1 cellular context compared by ENCODE assay signal in the genomic region with DNA sequence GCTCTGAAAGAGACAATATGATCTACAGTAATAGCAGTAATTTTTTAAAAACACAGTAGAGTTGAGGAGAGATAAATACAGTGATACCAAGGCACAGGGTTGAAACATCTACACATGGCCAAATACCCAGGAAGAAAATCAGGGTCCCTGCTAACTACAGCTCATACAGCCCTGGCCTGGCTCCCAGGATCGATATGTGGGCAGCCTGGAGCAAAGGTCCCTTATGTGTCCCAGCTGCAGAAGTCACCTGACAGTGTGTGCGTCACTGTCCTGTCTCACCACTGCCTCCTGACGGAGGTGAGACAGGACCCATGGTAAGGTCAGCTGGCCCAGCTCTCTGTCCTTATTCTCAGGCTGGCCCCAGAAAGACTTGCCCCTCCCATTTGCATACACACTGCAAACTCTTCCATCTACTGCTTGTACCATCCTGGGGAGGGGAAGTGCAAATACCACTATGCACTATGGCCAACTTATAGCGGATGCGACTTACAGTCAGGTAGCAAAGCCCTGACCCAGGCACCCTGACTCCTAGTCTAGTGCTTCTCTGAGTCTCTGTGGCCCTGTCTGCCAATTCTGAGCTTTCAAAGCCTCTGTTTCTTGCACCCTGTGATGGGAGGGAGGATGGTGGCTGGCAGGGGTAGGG.
TF ChIP-seq lines count a peak whose summit lies in the region.

No MANE protein-coding gene starts in this region.

TF ChIP-seq in HepG2, 621 proteins besides CTCF, POLR2A, EP300 and RAD21 (continued from another document and continues in another):
- TF ChIP-seq ZBTB4 (CRISPR knock-in tag; IDR thresholded peaks at IDR 0.05; ENCODE audit: borderline replicate concordance) (peak; percentile 85; the same call in 1 of the 2 replicates), ZBTB8A (CRISPR knock-in tag; IDR thresholded peaks at IDR 0.05; ENCODE audit: borderline replicate concordance, low read depth) (no peak), SMAD9 (CRISPR knock-in tag; IDR thresholded peaks at IDR 0.05) (no peak), ZNF605 (CRISPR knock-in tag; IDR thresholded peaks at IDR 0.05) (peak; percentile 90), SPEN (CRISPR knock-in tag; IDR thresholded peaks at IDR 0.05; ENCODE audit: low read depth) (peak; percentile 88; the same call in 1 of the 2 replicates), AGO2 (optimal IDR thresholded peaks at IDR 0.05; ENCODE audit: low read depth, low read length) (no peak), ZNF407 (CRISPR knock-in tag; IDR thresholded peaks at IDR 0.05; ENCODE audit: not compliant biosample characterization) (no peak), DPF2 (CRISPR knock-in tag; IDR thresholded peaks at IDR 0.05; ENCODE audit: borderline replicate concordance, low read depth) (peak; percentile 77; the same call in 1 of the 2 replicates), SP1 (IDR thresholded peaks at IDR 0.05) (no peak), SP1 (CRISPR knock-in tag; IDR thresholded peaks at IDR 0.05) (peak; percentile 87), ZSCAN29 (CRISPR knock-in tag; conservative IDR thresholded peaks at IDR 0.05) (no peak), HNRNPLL (IDR thresholded peaks at IDR 0.05; ENCODE audit: low read depth, low read length, poor library complexity, severe bottlenecking) (no peak), ZNF382 (CRISPR knock-in tag; IDR thresholded peaks at IDR 0.05; ENCODE audit: borderline replicate concordance) (no peak), GPBP1L1 (CRISPR knock-in tag; IDR thresholded peaks at IDR 0.05) (no peak), TOPORS (CRISPR knock-in tag; IDR thresholded peaks at IDR 0.05) (peak; percentile 63; the same call in 1 of the 2 replicates), ARID5B (CRISPR knock-in tag; IDR thresholded peaks at IDR 0.05) (peak; percentile 92), MYC (CRISPR knock-in tag; IDR thresholded peaks at IDR 0.05; ENCODE audit: borderline replicate concordance) (peak; percentile 54; the same call in 1 of the 2 replicates), NFE2L2 (IDR thresholded peaks at IDR 0.05; ENCODE audit: low read length) (no peak), NFE2 (CRISPR knock-in tag; IDR thresholded peaks at IDR 0.05) (no peak), PAF1 (CRISPR knock-in tag; IDR thresholded peaks at IDR 0.05) (no peak), NR3C1 (CRISPR knock-in tag; IDR thresholded peaks at IDR 0.05) (no peak), ZNF598 (CRISPR knock-in tag; IDR thresholded peaks at IDR 0.05; ENCODE audit: borderline replicate concordance) (no peak), MBNL3 (CRISPR knock-in tag; conservative IDR thresholded peaks at IDR 0.05) (no peak), CAMTA2 (CRISPR knock-in tag; IDR thresholded peaks at IDR 0.05; ENCODE audit: borderline replicate concordance) (no peak), JUN (CRISPR knock-in tag; IDR thresholded peaks at IDR 0.05) (no peak), CCAR2 (optimal IDR thresholded peaks at IDR 0.05; ENCODE audit: low read depth, low read length) (no peak), DNMT1 (CRISPR knock-in tag; IDR thresholded peaks at IDR 0.05) (no peak), SMARCE1 (IDR thresholded peaks at IDR 0.05; ENCODE audit: borderline replicate concordance) (no peak), KLF11 (CRISPR knock-in tag; IDR thresholded peaks at IDR 0.05) (no peak), MTERF4 (CRISPR knock-in tag; IDR thresholded peaks at IDR 0.05) (no peak), ZNF251 (CRISPR knock-in tag; IDR thresholded peaks at IDR 0.05) (no peak), MEIS2 (CRISPR knock-in tag; IDR thresholded peaks at IDR 0.05) (peak; percentile 85), ZNF160 (CRISPR knock-in tag; IDR thresholded peaks at IDR 0.05) (0 out of 2 replicates have a peak, but pooled peaks have one; percentile 52), ZNF782 (CRISPR knock-in tag; IDR thresholded peaks at IDR 0.05; ENCODE audit: borderline replicate concordance) (0 out of 2 replicates have a peak, but pooled peaks have one; percentile 58), TCF7 (IDR thresholded peaks at IDR 0.05; ENCODE audit: low read depth) (no peak)
- TF ChIP-seq, protein P1, sequence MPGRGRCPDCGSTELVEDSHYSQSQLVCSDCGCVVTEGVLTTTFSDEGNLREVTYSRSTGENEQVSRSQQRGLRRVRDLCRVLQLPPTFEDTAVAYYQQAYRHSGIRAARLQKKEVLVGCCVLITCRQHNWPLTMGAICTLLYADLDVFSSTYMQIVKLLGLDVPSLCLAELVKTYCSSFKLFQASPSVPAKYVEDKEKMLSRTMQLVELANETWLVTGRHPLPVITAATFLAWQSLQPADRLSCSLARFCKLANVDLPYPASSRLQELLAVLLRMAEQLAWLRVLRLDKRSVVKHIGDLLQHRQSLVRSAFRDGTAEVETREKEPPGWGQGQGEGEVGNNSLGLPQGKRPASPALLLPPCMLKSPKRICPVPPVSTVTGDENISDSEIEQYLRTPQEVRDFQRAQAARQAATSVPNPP (CRISPR knock-in tag; IDR thresholded peaks at IDR 0.05) = no peak
- TF ChIP-seq, protein P2, sequence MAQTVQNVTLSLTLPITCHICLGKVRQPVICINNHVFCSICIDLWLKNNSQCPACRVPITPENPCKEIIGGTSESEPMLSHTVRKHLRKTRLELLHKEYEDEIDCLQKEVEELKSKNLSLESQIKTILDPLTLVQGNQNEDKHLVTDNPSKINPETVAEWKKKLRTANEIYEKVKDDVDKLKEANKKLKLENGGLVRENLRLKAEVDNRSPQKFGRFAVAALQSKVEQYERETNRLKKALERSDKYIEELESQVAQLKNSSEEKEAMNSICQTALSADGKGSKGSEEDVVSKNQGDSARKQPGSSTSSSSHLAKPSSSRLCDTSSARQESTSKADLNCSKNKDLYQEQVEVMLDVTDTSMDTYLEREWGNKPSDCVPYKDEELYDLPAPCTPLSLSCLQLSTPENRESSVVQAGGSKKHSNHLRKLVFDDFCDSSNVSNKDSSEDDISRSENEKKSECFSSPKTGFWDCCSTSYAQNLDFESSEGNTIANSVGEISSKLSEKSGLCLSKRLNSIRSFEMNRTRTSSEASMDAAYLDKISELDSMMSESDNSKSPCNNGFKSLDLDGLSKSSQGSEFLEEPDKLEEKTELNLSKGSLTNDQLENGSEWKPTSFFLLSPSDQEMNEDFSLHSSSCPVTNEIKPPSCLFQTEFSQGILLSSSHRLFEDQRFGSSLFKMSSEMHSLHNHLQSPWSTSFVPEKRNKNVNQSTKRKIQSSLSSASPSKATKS (CRISPR knock-in tag; IDR thresholded peaks at IDR 0.05) = no peak
